Comparison of ENCODE assay signal across 27 cellular contexts in genomic region chr6:44101832-44102231, GRCh38. TPM values are rescaled to one million over a fixed set of nuclear protein-coding genes. Genes with fewer than 3 reads are reported as not detected.
DNase-seq lines count a peak whose midpoint lies in the region; ATAC-seq and TF ChIP-seq lines count a peak whose summit lies in the region.
"Had no signal": no experiment of that assay in that cellular context is flagged by ENCODE, and none has a peak within 500 bp of the region (broad histone marks: within the 10 kb centered on the region; RNA-seq: fewer than 3 reads in every experiment).

No MANE protein-coding gene starts in this region.

- peaks cover 7% of the 10 kb centered on the region for H3K4me1 Mint-ChIP-seq in T-helper 1 cell treated with Interleukin-12 subunit alpha and Interleukin-12 subunit beta and Interleukin-4 antibody, amounts not matched to agents 30 μg/mL and 1 μg/mL, for 36 hours (ENCODE audit: low read depth)
- H3K4me1 Mint-ChIP-seq in CD8-positive, alpha-beta T cell (ENCODE audit: low read depth): peaks cover 12% of the 10 kb centered on the region
- peaks cover 9% of the 10 kb centered on the region for H3K4me1 Mint-ChIP-seq in activated T-helper 17 cell treated with anti-CD3 and anti-CD28 coated beads, Interleukin-2, amount 50 U/mL, for 72 hours
- H3K4me1 Mint-ChIP-seq in nephron progenitor cell: peaks cover 6% of the 10 kb centered on the region

- peak overlapping the region; percentile 43 for H3K27ac Mint-ChIP-seq in T-helper 1 cell treated with Interleukin-12 subunit alpha and Interleukin-12 subunit beta and Interleukin-4 antibody, amounts not matched to agents 30 μg/mL and 1 μg/mL, for 36 hours
- peak overlapping the region; percentile 45 for H3K27ac Mint-ChIP-seq in CD8-positive, alpha-beta T cell
- H3K27ac Mint-ChIP-seq in activated T-helper 17 cell treated with anti-CD3 and anti-CD28 coated beads, Interleukin-2, amount 50 U/mL, for 72 hours: peak overlapping the region; percentile 76
- peak overlapping the region; percentile 81 for H3K27ac Mint-ChIP-seq in nephron progenitor cell
- H3K27ac Mint-ChIP-seq: dendritic cell treated with granulocyte-macrophage colony-stimulating factor and Interleukin-4, amounts not matched to agents 40 ng/mL and 50 ng/mL, for 4 days had no signal

- no peak for TF ChIP-seq CTCF in CD8-positive, alpha-beta T cell (IDR thresholded peaks at IDR 0.05)
- TF ChIP-seq CTCF in nephron progenitor cell (IDR thresholded peaks at IDR 0.05): no peak

- H3K9me3 Mint-ChIP-seq in T-helper 1 cell treated with Interleukin-12 subunit alpha and Interleukin-12 subunit beta and Interleukin-4 antibody, amounts not matched to agents 30 μg/mL and 1 μg/mL, for 36 hours: no peaks in the 10 kb centered on the region
- no peaks in the 10 kb centered on the region for H3K9me3 Mint-ChIP-seq in CD8-positive, alpha-beta T cell
- no peaks in the 10 kb centered on the region for H3K9me3 Mint-ChIP-seq in activated T-helper 17 cell treated with anti-CD3 and anti-CD28 coated beads, Interleukin-2, amount 50 U/mL, for 72 hours
- no peaks in the 10 kb centered on the region for H3K9me3 Mint-ChIP-seq in nephron progenitor cell
- H3K9me3 Mint-ChIP-seq: dendritic cell treated with granulocyte-macrophage colony-stimulating factor and Interleukin-4, amounts not matched to agents 40 ng/mL and 50 ng/mL, for 4 days; neural crest cell had no signal

- POLR2A ChIA-PET in CD8-positive, alpha-beta T cell (lab: Charles Lee): no interaction called here

- H3K4me3 ChIP-seq in CD8-positive, alpha-beta T cell (ENCODE audit: low read depth, low read length): no peak overlapping the region
- H3K4me3 ChIP-seq: SJCRH30 had no signal

- peaks cover 18% of the 10 kb centered on the region for H3K36me3 Mint-ChIP-seq in T-helper 1 cell treated with Interleukin-12 subunit alpha and Interleukin-12 subunit beta and Interleukin-4 antibody, amounts not matched to agents 30 μg/mL and 1 μg/mL, for 36 hours (ENCODE audit: low read depth)
- H3K36me3 Mint-ChIP-seq in CD8-positive, alpha-beta T cell: peaks cover 38% of the 10 kb centered on the region
- peaks cover 40% of the 10 kb centered on the region for H3K36me3 Mint-ChIP-seq in activated T-helper 17 cell treated with anti-CD3 and anti-CD28 coated beads, Interleukin-2, amount 50 U/mL, for 72 hours (ENCODE audit: low read depth)
- H3K36me3 Mint-ChIP-seq in nephron progenitor cell (ENCODE audit: low read depth): peaks cover 45% of the 10 kb centered on the region

- H3K4me3 Mint-ChIP-seq in T-helper 1 cell treated with Interleukin-12 subunit alpha and Interleukin-12 subunit beta and Interleukin-4 antibody, amounts not matched to agents 30 μg/mL and 1 μg/mL, for 36 hours: no peak overlapping the region
- no peak overlapping the region for H3K4me3 Mint-ChIP-seq in CD8-positive, alpha-beta T cell
- H3K4me3 Mint-ChIP-seq in activated T-helper 17 cell treated with anti-CD3 and anti-CD28 coated beads, Interleukin-2, amount 50 U/mL, for 72 hours: no peak overlapping the region
- no peak overlapping the region for H3K4me3 Mint-ChIP-seq in nephron progenitor cell
- H3K4me3 Mint-ChIP-seq: dendritic cell treated with granulocyte-macrophage colony-stimulating factor and Interleukin-4, amounts not matched to agents 40 ng/mL and 50 ng/mL, for 4 days; neural crest cell had no signal

- H3K9me3 ChIP-seq in CD8-positive, alpha-beta T cell (ENCODE audit: low read length): no peaks in the 10 kb centered on the region
- H3K9me3 ChIP-seq: SJCRH30 had no signal

- no peaks in the 10 kb centered on the region for H3K36me3 ChIP-seq in CD8-positive, alpha-beta T cell (ENCODE audit: insufficient read depth, low read length)

- H3K27ac ChIP-seq in CD8-positive, alpha-beta T cell (ENCODE audit: low read depth, low read length): no peak overlapping the region
- H3K27ac ChIP-seq: 22Rv1, SJCRH30 had no signal

- H3K4me1 ChIP-seq in CD8-positive, alpha-beta T cell (ENCODE audit: insufficient read depth, low read length): no peaks in the 10 kb centered on the region
- H3K4me1 ChIP-seq: SJCRH30 had no signal

- CTCF ChIA-PET in CD8-positive, alpha-beta T cell (lab: Charles Lee): interaction anchor here (2.2 to 8.4 kb wide), 2 partner anchors 48 to 51 kb away, joined by 6 to 73 read pairs; no protein-coding TSS in a partner anchor

- intact Hi-C loops in CD8-positive, alpha-beta T cell (cut with DNase I, micrococcal nuclease): no loop called here

- H3K27me3 ChIP-seq in CD8-positive, alpha-beta T cell (ENCODE audit: insufficient read depth, low read length): no peaks in the 10 kb centered on the region
- H3K27me3 ChIP-seq: SJCRH30 had no signal

- no peaks in the 10 kb centered on the region for H3K27me3 Mint-ChIP-seq in T-helper 1 cell treated with Interleukin-12 subunit alpha and Interleukin-12 subunit beta and Interleukin-4 antibody, amounts not matched to agents 30 μg/mL and 1 μg/mL, for 36 hours (ENCODE audit: low read depth)
- H3K27me3 Mint-ChIP-seq in CD8-positive, alpha-beta T cell (ENCODE audit: low read depth): no peaks in the 10 kb centered on the region
- no peaks in the 10 kb centered on the region for H3K27me3 Mint-ChIP-seq in activated T-helper 17 cell treated with anti-CD3 and anti-CD28 coated beads, Interleukin-2, amount 50 U/mL, for 72 hours
- H3K27me3 Mint-ChIP-seq in nephron progenitor cell (ENCODE audit: low read depth, poor library complexity): peaks cover 4% of the 10 kb centered on the region
- H3K27me3 Mint-ChIP-seq: dendritic cell treated with granulocyte-macrophage colony-stimulating factor and Interleukin-4, amounts not matched to agents 40 ng/mL and 50 ng/mL, for 4 days had no signal

- ATAC-seq in CD8-positive, alpha-beta T cell: no peak
- no peak for ATAC-seq in activated T-helper 17 cell treated with anti-CD3 and anti-CD28 coated beads, Interleukin-2, amount 50 U/mL, for 72 hours (replicated peaks)
- no peak for ATAC-seq in GM21367 (IDR thresholded peaks at IDR 0.05; ENCODE audit: unreplicated experiment)
- ATAC-seq: left ventricle myocardium superior, Panc1, sciatic nerve had no signal

- DNase-seq in T-helper 1 cell: no peak
- DNase-seq in CD8-positive, alpha-beta T cell: no peak
- DNase-seq in nephron progenitor cell: no peak
- no peak for DNase-seq in MV-4-11 (lab: John Stamatoyannopoulos, UW)
- DNase-seq in activated T-cell treated with anti-CD3 and anti-CD28 coated beads, Interleukin-2, amount 50 U/mL, for 48 hours: no peak
- DNase-seq: activated CD4-positive, alpha-beta T cell treated with anti-CD3 and anti-CD28 coated beads, Interleukin-2, amount 50 U/mL, for 4 hours; activated CD8-positive, alpha-beta memory T cell treated with anti-CD3 and anti-CD28 coated beads, Interleukin-2, amount 50 U/mL, for 48 hours; activated gamma-delta T cell treated with Interleukin-2 at 50 U/mL for 16 hours; amygdala; GDM1; GOT3; left ventricle myocardium superior; midbrain; NCI-H187 treated with DMSO at 0.1 percent for 48 hours; NCI-H526 treated with DMSO at 0.1 percent for 48 hours; trophoblast cell had no signal

RNA-seq across cellular contexts. Expression of gene MRPL14, which starts 25.4 kb away (rescaled TPM):
- total RNA-seq in CD8-positive, alpha-beta T cell: 10 to 100 TPM; 10.3 to 10.5 TPM
- total RNA-seq in activated T-helper 17 cell treated with anti-CD3 and anti-CD28 coated beads, Interleukin-2, amount 50 U/mL, for 72 hours: 10 to 100 TPM; 29.3 to 54.0 TPM

RNA-seq across cellular contexts. Expression of gene TMEM63B, which starts 25.5 kb away (rescaled TPM):
- total RNA-seq in CD8-positive, alpha-beta T cell: 10 to 100 TPM; 14.1 to 19.0 TPM
- total RNA-seq in activated T-helper 17 cell treated with anti-CD3 and anti-CD28 coated beads, Interleukin-2, amount 50 U/mL, for 72 hours: 10 to 100 TPM; 12.1 to 21.4 TPM

RNA-seq across cellular contexts. Expression of gene CAPN11, which starts 56.8 kb away (rescaled TPM):
- total RNA-seq in CD8-positive, alpha-beta T cell: under 1 TPM; 0.22 to 0.27 TPM
- 1 to 10 TPM in 1 of 2 donors, not detected in 1; 1.1 TPM for total RNA-seq in activated T-helper 17 cell treated with anti-CD3 and anti-CD28 coated beads, Interleukin-2, amount 50 U/mL, for 72 hours
- total RNA-seq: fibroblast of lung; neural crest cell; T-helper 2 cell treated with Interferon-gamma antibody and Interleukin-4, amounts not matched to agents 100 ng/mL and 5 ng/mL, for 36 hours had no signal
